In the genomic region with DNA sequence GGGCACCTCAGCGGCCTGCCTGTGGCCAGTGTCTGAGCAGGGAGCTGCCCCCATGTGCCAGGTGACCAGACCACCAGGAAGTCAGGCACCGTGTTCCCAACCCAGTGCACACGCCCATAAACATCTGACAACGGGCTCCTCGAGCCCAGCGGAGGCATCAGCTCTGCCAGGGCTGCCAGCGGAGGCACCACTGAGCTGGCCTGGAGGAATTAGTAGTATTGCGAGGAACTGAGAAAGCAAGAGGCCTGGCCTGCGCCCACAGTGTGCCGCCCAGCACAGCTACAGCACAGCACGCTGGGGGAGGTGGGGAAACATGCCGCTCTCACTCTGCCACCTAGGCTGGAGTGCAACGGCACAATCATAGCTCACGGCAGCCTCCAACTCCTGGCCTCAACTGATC, we compare ENCODE assay signal across 2 cellular contexts.
TF ChIP-seq lines count a peak whose summit lies in the region.

No MANE protein-coding gene starts in this region.

TF ChIP-seq in HCT116, 20 proteins besides CTCF, POLR2A, EP300 and RAD21:
- TF ChIP-seq FOSL1 (IDR thresholded peaks at IDR 0.05; ENCODE audit: low read depth) (no peak), SIN3A (IDR thresholded peaks at IDR 0.05; ENCODE audit: low read depth) (no peak), SRF (IDR thresholded peaks at IDR 0.05; ENCODE audit: low read depth) (no peak), TCF7L2 (IDR thresholded peaks at IDR 0.05; ENCODE audit: borderline replicate concordance, extremely low read depth, insufficient read depth, insufficient read length) (no peak), JUND (IDR thresholded peaks at IDR 0.05) (no peak), CBX3 (IDR thresholded peaks at IDR 0.05; ENCODE audit: low read depth) (no peak), POLR2AphosphoS5 (IDR thresholded peaks at IDR 0.05; ENCODE audit: low read depth, low read length) (no peak), EGR1 (IDR thresholded peaks at IDR 0.05; ENCODE audit: low read depth) (no peak), EZH2phosphoT487 (IDR thresholded peaks at IDR 0.05; ENCODE audit: borderline replicate concordance) (no peak), SP1 (IDR thresholded peaks at IDR 0.05; ENCODE audit: low read depth) (no peak), ELF1 (IDR thresholded peaks at IDR 0.05; ENCODE audit: borderline replicate concordance, low read depth) (no peak), ZNF274 (IDR thresholded peaks at IDR 0.05; ENCODE audit: low read depth, low read length) (no peak)
- TF ChIP-seq, protein P1, sequence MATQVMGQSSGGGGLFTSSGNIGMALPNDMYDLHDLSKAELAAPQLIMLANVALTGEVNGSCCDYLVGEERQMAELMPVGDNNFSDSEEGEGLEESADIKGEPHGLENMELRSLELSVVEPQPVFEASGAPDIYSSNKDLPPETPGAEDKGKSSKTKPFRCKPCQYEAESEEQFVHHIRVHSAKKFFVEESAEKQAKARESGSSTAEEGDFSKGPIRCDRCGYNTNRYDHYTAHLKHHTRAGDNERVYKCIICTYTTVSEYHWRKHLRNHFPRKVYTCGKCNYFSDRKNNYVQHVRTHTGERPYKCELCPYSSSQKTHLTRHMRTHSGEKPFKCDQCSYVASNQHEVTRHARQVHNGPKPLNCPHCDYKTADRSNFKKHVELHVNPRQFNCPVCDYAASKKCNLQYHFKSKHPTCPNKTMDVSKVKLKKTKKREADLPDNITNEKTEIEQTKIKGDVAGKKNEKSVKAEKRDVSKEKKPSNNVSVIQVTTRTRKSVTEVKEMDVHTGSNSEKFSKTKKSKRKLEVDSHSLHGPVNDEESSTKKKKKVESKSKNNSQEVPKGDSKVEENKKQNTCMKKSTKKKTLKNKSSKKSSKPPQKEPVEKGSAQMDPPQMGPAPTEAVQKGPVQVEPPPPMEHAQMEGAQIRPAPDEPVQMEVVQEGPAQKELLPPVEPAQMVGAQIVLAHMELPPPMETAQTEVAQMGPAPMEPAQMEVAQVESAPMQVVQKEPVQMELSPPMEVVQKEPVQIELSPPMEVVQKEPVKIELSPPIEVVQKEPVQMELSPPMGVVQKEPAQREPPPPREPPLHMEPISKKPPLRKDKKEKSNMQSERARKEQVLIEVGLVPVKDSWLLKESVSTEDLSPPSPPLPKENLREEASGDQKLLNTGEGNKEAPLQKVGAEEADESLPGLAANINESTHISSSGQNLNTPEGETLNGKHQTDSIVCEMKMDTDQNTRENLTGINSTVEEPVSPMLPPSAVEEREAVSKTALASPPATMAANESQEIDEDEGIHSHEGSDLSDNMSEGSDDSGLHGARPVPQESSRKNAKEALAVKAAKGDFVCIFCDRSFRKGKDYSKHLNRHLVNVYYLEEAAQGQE (IDR thresholded peaks at IDR 0.05; ENCODE audit: low read depth), result no peak
- TF ChIP-seq, protein P2, sequence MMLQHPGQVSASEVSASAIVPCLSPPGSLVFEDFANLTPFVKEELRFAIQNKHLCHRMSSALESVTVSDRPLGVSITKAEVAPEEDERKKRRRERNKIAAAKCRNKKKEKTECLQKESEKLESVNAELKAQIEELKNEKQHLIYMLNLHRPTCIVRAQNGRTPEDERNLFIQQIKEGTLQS (IDR thresholded peaks at IDR 0.05), result no peak
- TF ChIP-seq, protein P3, sequence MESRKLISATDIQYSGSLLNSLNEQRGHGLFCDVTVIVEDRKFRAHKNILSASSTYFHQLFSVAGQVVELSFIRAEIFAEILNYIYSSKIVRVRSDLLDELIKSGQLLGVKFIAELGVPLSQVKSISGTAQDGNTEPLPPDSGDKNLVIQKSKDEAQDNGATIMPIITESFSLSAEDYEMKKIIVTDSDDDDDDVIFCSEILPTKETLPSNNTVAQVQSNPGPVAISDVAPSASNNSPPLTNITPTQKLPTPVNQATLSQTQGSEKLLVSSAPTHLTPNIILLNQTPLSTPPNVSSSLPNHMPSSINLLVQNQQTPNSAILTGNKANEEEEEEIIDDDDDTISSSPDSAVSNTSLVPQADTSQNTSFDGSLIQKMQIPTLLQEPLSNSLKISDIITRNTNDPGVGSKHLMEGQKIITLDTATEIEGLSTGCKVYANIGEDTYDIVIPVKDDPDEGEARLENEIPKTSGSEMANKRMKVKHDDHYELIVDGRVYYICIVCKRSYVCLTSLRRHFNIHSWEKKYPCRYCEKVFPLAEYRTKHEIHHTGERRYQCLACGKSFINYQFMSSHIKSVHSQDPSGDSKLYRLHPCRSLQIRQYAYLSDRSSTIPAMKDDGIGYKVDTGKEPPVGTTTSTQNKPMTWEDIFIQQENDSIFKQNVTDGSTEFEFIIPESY (IDR thresholded peaks at IDR 0.05; ENCODE audit: extremely low read depth, insufficient replicate concordance, low read length), result no peak
TF ChIP-seq in HCT116: peak in this region for 0.

TF ChIP-seq in H1, 55 proteins besides CTCF, POLR2A, EP300 and RAD21:
- TF ChIP-seq, protein P4, sequence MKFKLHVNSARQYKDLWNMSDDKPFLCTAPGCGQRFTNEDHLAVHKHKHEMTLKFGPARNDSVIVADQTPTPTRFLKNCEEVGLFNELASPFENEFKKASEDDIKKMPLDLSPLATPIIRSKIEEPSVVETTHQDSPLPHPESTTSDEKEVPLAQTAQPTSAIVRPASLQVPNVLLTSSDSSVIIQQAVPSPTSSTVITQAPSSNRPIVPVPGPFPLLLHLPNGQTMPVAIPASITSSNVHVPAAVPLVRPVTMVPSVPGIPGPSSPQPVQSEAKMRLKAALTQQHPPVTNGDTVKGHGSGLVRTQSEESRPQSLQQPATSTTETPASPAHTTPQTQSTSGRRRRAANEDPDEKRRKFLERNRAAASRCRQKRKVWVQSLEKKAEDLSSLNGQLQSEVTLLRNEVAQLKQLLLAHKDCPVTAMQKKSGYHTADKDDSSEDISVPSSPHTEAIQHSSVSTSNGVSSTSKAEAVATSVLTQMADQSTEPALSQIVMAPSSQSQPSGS (IDR thresholded peaks at IDR 0.05; ENCODE audit: low read length), result no peak
- TF ChIP-seq, protein P5, sequence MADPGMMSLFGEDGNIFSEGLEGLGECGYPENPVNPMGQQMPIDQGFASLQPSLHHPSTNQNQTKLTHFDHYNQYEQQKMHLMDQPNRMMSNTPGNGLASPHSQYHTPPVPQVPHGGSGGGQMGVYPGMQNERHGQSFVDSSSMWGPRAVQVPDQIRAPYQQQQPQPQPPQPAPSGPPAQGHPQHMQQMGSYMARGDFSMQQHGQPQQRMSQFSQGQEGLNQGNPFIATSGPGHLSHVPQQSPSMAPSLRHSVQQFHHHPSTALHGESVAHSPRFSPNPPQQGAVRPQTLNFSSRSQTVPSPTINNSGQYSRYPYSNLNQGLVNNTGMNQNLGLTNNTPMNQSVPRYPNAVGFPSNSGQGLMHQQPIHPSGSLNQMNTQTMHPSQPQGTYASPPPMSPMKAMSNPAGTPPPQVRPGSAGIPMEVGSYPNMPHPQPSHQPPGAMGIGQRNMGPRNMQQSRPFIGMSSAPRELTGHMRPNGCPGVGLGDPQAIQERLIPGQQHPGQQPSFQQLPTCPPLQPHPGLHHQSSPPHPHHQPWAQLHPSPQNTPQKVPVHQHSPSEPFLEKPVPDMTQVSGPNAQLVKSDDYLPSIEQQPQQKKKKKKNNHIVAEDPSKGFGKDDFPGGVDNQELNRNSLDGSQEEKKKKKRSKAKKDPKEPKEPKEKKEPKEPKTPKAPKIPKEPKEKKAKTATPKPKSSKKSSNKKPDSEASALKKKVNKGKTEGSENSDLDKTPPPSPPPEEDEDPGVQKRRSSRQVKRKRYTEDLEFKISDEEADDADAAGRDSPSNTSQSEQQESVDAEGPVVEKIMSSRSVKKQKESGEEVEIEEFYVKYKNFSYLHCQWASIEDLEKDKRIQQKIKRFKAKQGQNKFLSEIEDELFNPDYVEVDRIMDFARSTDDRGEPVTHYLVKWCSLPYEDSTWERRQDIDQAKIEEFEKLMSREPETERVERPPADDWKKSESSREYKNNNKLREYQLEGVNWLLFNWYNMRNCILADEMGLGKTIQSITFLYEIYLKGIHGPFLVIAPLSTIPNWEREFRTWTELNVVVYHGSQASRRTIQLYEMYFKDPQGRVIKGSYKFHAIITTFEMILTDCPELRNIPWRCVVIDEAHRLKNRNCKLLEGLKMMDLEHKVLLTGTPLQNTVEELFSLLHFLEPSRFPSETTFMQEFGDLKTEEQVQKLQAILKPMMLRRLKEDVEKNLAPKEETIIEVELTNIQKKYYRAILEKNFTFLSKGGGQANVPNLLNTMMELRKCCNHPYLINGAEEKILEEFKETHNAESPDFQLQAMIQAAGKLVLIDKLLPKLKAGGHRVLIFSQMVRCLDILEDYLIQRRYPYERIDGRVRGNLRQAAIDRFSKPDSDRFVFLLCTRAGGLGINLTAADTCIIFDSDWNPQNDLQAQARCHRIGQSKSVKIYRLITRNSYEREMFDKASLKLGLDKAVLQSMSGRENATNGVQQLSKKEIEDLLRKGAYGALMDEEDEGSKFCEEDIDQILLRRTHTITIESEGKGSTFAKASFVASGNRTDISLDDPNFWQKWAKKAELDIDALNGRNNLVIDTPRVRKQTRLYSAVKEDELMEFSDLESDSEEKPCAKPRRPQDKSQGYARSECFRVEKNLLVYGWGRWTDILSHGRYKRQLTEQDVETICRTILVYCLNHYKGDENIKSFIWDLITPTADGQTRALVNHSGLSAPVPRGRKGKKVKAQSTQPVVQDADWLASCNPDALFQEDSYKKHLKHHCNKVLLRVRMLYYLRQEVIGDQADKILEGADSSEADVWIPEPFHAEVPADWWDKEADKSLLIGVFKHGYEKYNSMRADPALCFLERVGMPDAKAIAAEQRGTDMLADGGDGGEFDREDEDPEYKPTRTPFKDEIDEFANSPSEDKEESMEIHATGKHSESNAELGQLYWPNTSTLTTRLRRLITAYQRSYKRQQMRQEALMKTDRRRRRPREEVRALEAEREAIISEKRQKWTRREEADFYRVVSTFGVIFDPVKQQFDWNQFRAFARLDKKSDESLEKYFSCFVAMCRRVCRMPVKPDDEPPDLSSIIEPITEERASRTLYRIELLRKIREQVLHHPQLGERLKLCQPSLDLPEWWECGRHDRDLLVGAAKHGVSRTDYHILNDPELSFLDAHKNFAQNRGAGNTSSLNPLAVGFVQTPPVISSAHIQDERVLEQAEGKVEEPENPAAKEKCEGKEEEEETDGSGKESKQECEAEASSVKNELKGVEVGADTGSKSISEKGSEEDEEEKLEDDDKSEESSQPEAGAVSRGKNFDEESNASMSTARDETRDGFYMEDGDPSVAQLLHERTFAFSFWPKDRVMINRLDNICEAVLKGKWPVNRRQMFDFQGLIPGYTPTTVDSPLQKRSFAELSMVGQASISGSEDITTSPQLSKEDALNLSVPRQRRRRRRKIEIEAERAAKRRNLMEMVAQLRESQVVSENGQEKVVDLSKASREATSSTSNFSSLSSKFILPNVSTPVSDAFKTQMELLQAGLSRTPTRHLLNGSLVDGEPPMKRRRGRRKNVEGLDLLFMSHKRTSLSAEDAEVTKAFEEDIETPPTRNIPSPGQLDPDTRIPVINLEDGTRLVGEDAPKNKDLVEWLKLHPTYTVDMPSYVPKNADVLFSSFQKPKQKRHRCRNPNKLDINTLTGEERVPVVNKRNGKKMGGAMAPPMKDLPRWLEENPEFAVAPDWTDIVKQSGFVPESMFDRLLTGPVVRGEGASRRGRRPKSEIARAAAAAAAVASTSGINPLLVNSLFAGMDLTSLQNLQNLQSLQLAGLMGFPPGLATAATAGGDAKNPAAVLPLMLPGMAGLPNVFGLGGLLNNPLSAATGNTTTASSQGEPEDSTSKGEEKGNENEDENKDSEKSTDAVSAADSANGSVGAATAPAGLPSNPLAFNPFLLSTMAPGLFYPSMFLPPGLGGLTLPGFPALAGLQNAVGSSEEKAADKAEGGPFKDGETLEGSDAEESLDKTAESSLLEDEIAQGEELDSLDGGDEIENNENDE (IDR thresholded peaks at IDR 0.05; ENCODE audit: insufficient replicate concordance, low read length), result no peak
- TF ChIP-seq CHD1 (IDR thresholded peaks at IDR 0.05; ENCODE audit: low read depth, low read length) (no peak), RBBP5 (IDR thresholded peaks at IDR 0.05; ENCODE audit: borderline replicate concordance, low read depth, low read length) (no peak), SUZ12 (IDR thresholded peaks at IDR 0.05; ENCODE audit: low read length) (no peak), TEAD4 (IDR thresholded peaks at IDR 0.05; ENCODE audit: low read depth, low read length) (no peak), SIX5 (IDR thresholded peaks at IDR 0.05; ENCODE audit: low read depth, low read length) (no peak), HDAC6 (IDR thresholded peaks at IDR 0.05; ENCODE audit: low read depth, low read length) (no peak), TBP (IDR thresholded peaks at IDR 0.05; ENCODE audit: low read depth, low read length) (no peak), SIRT6 (IDR thresholded peaks at IDR 0.05; ENCODE audit: low read length) (no peak), KDM1A (IDR thresholded peaks at IDR 0.05; ENCODE audit: borderline replicate concordance, low read length) (no peak), NRF1 (IDR thresholded peaks at IDR 0.05; ENCODE audit: low read depth, low read length) (no peak), SP1 (IDR thresholded peaks at IDR 0.05; ENCODE audit: low read depth, low read length) (no peak), CREB1 (IDR thresholded peaks at IDR 0.05) (no peak), EZH2 (IDR thresholded peaks at IDR 0.05; ENCODE audit: low read depth, low read length, severe bottlenecking) (no peak), PHF8 (conservative IDR thresholded peaks at IDR 0.05; ENCODE audit: low read depth, low read length) (no peak), POLR2AphosphoS5 (IDR thresholded peaks at IDR 0.05; ENCODE audit: low read depth, low read length) (no peak)
- TF ChIP-seq, protein P6, sequence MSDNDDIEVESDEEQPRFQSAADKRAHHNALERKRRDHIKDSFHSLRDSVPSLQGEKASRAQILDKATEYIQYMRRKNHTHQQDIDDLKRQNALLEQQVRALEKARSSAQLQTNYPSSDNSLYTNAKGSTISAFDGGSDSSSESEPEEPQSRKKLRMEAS (IDR thresholded peaks at IDR 0.05), result no peak
